In the genomic region with DNA sequence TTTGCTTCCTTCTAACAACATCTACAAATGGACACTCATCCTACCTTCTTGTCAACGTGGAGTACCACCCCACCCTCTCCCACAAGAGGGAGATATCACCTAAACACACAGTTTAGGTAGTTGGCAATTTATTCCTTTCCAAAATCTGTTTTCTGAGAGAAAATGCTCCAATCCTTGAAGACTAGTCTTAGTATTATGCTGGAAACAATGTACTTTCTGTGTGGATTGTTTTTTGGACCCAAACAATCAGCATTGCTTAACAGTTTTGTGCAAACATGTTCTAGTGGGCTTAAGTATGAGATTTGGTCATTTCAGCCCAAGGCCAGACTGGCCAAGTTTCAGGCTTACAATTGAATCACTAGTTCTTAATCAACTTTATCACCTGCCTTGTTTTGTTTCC, we compare ENCODE assay signal across 12 cellular contexts.
DNase-seq lines count a peak whose midpoint lies in the region; ATAC-seq, FAIRE-seq and TF ChIP-seq lines count a peak whose summit lies in the region.
"Had no signal": no experiment of that assay in that cellular context is flagged by ENCODE, and none has a peak within 500 bp of the region (broad histone marks: within the 10 kb centered on the region; RNA-seq: fewer than 3 reads in every experiment).

No MANE protein-coding gene starts in this region.

- CTCF ChIA-PET in GM12878 (lab: Yijun Ruan, JAX): no interaction called here

- intact Hi-C loops in GM12878 (cut with micrococcal nuclease; ENCODE audit: unreplicated experiment): no loop called here

- H3K4me3 Mint-ChIP-seq in nephron progenitor cell: no peak overlapping the region
- H3K4me3 Mint-ChIP-seq: immature natural killer cell, T-helper 17 cell had no signal

- WGBS in GM12878 (ENCODE audit: insufficient coverage, insufficient replicate concordance, low lambda C conversion rate, missing lambda C conversion rate): 0% methylated on average over 1 of the region's 1 CpG

- no peaks in the 10 kb centered on the region for H3K36me3 ChIP-seq in GM12878 (ENCODE audit: control insufficient read depth in 2 of 2, insufficient read depth in 2 of 2, low read length in 1 of 2)

- H3K27me3 Mint-ChIP-seq in nephron progenitor cell (ENCODE audit: low read depth, poor library complexity): no peaks in the 10 kb centered on the region

- no peak overlapping the region for H2AFZ ChIP-seq in GM12878 (ENCODE audit: control insufficient read depth, low read depth, low read length)

- ATAC-seq in GM12878 (peak; percentile 38; the same call in 1 of the 3 replicates), HG03520 (IDR thresholded peaks at IDR 0.05; ENCODE audit: unreplicated experiment) (no peak)
- ATAC-seq: activated naive CD4-positive, alpha-beta T cell treated with anti-CD3 and anti-CD28 coated beads, Interleukin-2, amount 50 U/mL, for 72 hours; T-helper 17 cell had no signal

- no peaks in the 10 kb centered on the region for H4K20me1 ChIP-seq in GM12878 (ENCODE audit: control insufficient read depth, insufficient read depth)

- RAD21 ChIA-PET in GM12878 (lab: Charles Lee; ENCODE audit: unreplicated experiment): interaction anchor here (1.0 kb wide), 1 partner anchor 661 kb away, joined by 3 read pairs; no protein-coding TSS in a partner anchor

- POLR2A ChIA-PET in GM12878 (lab: Charles Lee): no interaction called here

- no peak for TF ChIP-seq POLR2A in GM12878 (IDR thresholded peaks at IDR 0.05; ENCODE audit: low read depth, low read length)

- no TSS peak for BruUV-seq in GM12878 (replicated peaks; lab: Mats Ljungman, UMichigan)

- H3K79me2 ChIP-seq in GM12878 (ENCODE audit: control insufficient read depth, insufficient read depth, low read length): no peaks in the 10 kb centered on the region

- no peak for TF ChIP-seq EP300 in Ishikawa (IDR thresholded peaks at IDR 0.05; ENCODE audit: borderline replicate concordance)
- no peak for TF ChIP-seq EP300 in GM12878 (IDR thresholded peaks at IDR 0.05; ENCODE audit: borderline replicate concordance in 1 of 2, control insufficient read depth in 1 of 2, low read depth in 2 of 2, low read length in 2 of 2)

- FAIRE-seq in GM12878 (lab: Jason Lieb, UNC): no peak

- H3K27ac Mint-ChIP-seq in nephron progenitor cell: no peak overlapping the region
- H3K27ac Mint-ChIP-seq: activated naive CD4-positive, alpha-beta T cell treated with anti-CD3 and anti-CD28 coated beads, Interleukin-2, amount 50 U/mL, for 72 hours; immature natural killer cell; T-helper 17 cell had no signal

- in situ Hi-C loops in GM12878 (cut with MboI): no loop called here

- SMC1A ChIA-PET in GM12878 (lab: Charles Lee; ENCODE audit: uncharacterized antibody, unreplicated experiment): interaction anchor here (0.6 to 0.9 kb wide), 2 partner anchors 83 to 115 kb away, joined by 4 read pairs; no protein-coding TSS in a partner anchor

- DNase-seq in AG09319 (ENCODE audit: extremely low read depth, low read depth) (no peak), GM12878 (ENCODE audit: low read depth, low spot score) (no peak), kidney tubule cell (ENCODE audit: low spot score) (peak; percentile 53), nephron progenitor cell (no peak), RPMI8226 (no peak), GM19240 (ENCODE audit: insufficient read length, low spot score) (no peak)
- DNase-seq: immature natural killer cell; stimulated activated CD4-positive, alpha-beta T cell treated with anti-CD3 and anti-CD28 coated beads, Interleukin-2, amount 100 ng/mL, for 24 hours; T-helper 17 cell had no signal

- H3K9me3 Mint-ChIP-seq in nephron progenitor cell: peaks cover 6% of the 10 kb centered on the region
- H3K9me3 Mint-ChIP-seq: activated naive CD4-positive, alpha-beta T cell treated with anti-CD3 and anti-CD28 coated beads, Interleukin-2, amount 50 U/mL, for 72 hours had no signal

- no peak overlapping the region for H3K4me3 ChIP-seq in GM12878

- TF ChIP-seq CTCF in AG09319 (IDR thresholded peaks at IDR 0.05; ENCODE audit: low read depth, low read length): peak; percentile 21
- TF ChIP-seq CTCF in GM12878 (IDR thresholded peaks at IDR 0.05 in 2 of 3, conservative IDR thresholded peaks at IDR 0.05 in 1 of 3; ENCODE audit: control insufficient read depth in 2 of 3, extremely low read depth in 1 of 3, insufficient read depth in 1 of 3, low read depth in 3 of 3, low read length in 3 of 3): no peak; a peak in 1 of 6 replicates
- no peak for TF ChIP-seq CTCF in nephron progenitor cell (IDR thresholded peaks at IDR 0.05)

- no peaks in the 10 kb centered on the region for H3K27me3 ChIP-seq in GM12878 (replicated peaks in 1 of 2; ENCODE audit: control insufficient read depth in 2 of 2, insufficient read depth in 2 of 2, low read length in 1 of 2)

- H3K4me1 Mint-ChIP-seq in nephron progenitor cell: peaks cover 23% of the 10 kb centered on the region
- H3K4me1 Mint-ChIP-seq: immature natural killer cell, T-helper 17 cell had no signal

- no peaks in the 10 kb centered on the region for H3K4me1 ChIP-seq in GM12878 (ENCODE audit: control insufficient read depth, insufficient read depth, low read length)

- no peak overlapping the region for H3K4me2 ChIP-seq in GM12878 (ENCODE audit: control insufficient read depth, insufficient read depth)

- no peaks in the 10 kb centered on the region for H3K9me3 ChIP-seq in GM12878 (replicated peaks; ENCODE audit: control insufficient read depth, insufficient read depth, low read length)

- H3K27ac ChIP-seq in GM12878 (ENCODE audit: control insufficient read depth, insufficient read depth): no peak overlapping the region

- no peak overlapping the region for H3K9ac ChIP-seq in GM12878 (ENCODE audit: control insufficient read depth, insufficient read depth, low read length)

- no peaks in the 10 kb centered on the region for H3K36me3 Mint-ChIP-seq in nephron progenitor cell (ENCODE audit: low read depth)
- H3K36me3 Mint-ChIP-seq: activated naive CD4-positive, alpha-beta T cell treated with anti-CD3 and anti-CD28 coated beads, Interleukin-2, amount 50 U/mL, for 72 hours; immature natural killer cell had no signal

- TF ChIP-seq RAD21 in Ishikawa (IDR thresholded peaks at IDR 0.05; ENCODE audit: low read depth): peak; percentile 63
- 0 out of 2 replicates have a peak, but pooled peaks have one; percentile 16 for TF ChIP-seq RAD21 in GM12878 (IDR thresholded peaks at IDR 0.05; ENCODE audit: insufficient read depth, low read depth, low read length)

TF ChIP-seq in Ishikawa, 13 proteins besides CTCF, POLR2A, EP300 and RAD21 (continues in another document):
- TF ChIP-seq CEBPB (IDR thresholded peaks at IDR 0.05) (no peak), TEAD4 (IDR thresholded peaks at IDR 0.05) (no peak), CREB1 (IDR thresholded peaks at IDR 0.05; ENCODE audit: low read depth) (no peak), TAF1 (IDR thresholded peaks at IDR 0.05; ENCODE audit: low read depth) (no peak), MAX (IDR thresholded peaks at IDR 0.05) (no peak), USF1 (IDR thresholded peaks at IDR 0.05) (no peak), YY1 (IDR thresholded peaks at IDR 0.05; ENCODE audit: low read depth) (no peak), ZBTB7A (IDR thresholded peaks at IDR 0.05; ENCODE audit: low read depth) (no peak)

TF ChIP-seq in GM12878, 131 proteins besides CTCF, POLR2A, EP300 and RAD21:
- no peak for TF ChIP-seq ZNF217 (IDR thresholded peaks at IDR 0.05)
- no peak for TF ChIP-seq HDAC6 (IDR thresholded peaks at IDR 0.05; ENCODE audit: unreplicated experiment)
- TF ChIP-seq CHD1 (IDR thresholded peaks at IDR 0.05; ENCODE audit: low read depth, low read length): no peak
- no peak for TF ChIP-seq RB1 (IDR thresholded peaks at IDR 0.05; ENCODE audit: borderline replicate concordance)
- TF ChIP-seq GABPA (IDR thresholded peaks at IDR 0.05; ENCODE audit: low read depth): no peak
- TF ChIP-seq, protein P1, sequence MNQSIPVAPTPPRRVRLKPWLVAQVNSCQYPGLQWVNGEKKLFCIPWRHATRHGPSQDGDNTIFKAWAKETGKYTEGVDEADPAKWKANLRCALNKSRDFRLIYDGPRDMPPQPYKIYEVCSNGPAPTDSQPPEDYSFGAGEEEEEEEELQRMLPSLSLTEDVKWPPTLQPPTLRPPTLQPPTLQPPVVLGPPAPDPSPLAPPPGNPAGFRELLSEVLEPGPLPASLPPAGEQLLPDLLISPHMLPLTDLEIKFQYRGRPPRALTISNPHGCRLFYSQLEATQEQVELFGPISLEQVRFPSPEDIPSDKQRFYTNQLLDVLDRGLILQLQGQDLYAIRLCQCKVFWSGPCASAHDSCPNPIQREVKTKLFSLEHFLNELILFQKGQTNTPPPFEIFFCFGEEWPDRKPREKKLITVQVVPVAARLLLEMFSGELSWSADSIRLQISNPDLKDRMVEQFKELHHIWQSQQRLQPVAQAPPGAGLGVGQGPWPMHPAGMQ (IDR thresholded peaks at IDR 0.05; ENCODE audit: borderline replicate concordance): no peak
- TF ChIP-seq, protein P2, sequence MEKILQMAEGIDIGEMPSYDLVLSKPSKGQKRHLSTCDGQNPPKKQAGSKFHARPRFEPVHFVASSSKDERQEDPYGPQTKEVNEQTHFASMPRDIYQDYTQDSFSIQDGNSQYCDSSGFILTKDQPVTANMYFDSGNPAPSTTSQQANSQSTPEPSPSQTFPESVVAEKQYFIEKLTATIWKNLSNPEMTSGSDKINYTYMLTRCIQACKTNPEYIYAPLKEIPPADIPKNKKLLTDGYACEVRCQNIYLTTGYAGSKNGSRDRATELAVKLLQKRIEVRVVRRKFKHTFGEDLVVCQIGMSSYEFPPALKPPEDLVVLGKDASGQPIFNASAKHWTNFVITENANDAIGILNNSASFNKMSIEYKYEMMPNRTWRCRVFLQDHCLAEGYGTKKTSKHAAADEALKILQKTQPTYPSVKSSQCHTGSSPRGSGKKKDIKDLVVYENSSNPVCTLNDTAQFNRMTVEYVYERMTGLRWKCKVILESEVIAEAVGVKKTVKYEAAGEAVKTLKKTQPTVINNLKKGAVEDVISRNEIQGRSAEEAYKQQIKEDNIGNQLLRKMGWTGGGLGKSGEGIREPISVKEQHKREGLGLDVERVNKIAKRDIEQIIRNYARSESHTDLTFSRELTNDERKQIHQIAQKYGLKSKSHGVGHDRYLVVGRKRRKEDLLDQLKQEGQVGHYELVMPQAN (conservative IDR thresholded peaks at IDR 0.05): no peak
- no peak for TF ChIP-seq CREM (IDR thresholded peaks at IDR 0.05; ENCODE audit: low read depth)
